ENCODE assay signal across 1 cellular context in the genomic region with DNA sequence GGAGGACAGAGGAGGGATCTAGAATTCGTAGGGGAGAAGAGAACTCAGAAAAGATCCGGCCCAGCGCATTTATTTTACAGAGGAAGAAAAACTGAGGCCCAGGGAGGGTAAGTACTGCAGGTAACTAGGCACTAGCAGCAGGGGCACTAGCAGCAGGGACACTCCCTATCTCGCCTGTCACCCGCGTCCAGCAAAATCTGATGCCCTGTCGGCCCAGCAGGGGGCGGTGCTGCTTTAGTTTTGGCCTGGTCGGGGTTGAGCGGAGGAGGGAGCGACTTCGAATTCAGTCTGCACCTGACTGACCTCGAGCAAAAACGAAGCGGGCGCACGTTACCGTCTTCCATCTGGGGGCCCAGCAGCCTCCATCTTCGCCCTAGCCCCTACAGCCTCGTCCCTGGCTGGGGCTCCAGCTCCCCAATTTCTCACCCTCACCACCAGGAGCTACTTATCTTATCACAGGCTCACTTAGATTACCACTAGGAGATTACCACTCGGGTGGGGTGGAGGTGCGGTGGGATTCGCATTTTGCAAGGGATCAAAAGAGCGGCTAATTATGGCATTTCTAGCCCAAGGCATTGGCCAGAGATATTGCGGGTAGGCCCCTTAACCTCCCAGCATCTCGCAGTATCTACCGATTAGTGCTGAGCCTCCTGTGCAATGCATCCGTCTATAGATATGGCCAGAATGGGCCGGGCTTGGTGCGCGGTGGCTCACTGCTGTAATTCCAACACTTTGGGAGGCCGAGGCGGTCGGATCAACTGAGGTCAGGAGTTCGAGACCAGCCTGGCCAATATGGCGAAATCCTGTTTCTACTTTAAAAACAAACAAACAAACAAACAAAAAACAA.
TF ChIP-seq lines count a peak whose summit lies in the region.

No MANE protein-coding gene starts in this region.

TF ChIP-seq in HepG2, 621 proteins besides CTCF, POLR2A, EP300 and RAD21 (continued from another document and continues in another):
- TF ChIP-seq ZNF101 (CRISPR knock-in tag; IDR thresholded peaks at IDR 0.05; ENCODE audit: borderline replicate concordance, low read depth) (no peak), ZFX (CRISPR knock-in tag; IDR thresholded peaks at IDR 0.05; ENCODE audit: low read depth) (peak; percentile 55; the same call in 1 of the 2 replicates), GFI1 (CRISPR knock-in tag; IDR thresholded peaks at IDR 0.05; ENCODE audit: borderline replicate concordance) (no peak), CSRNP2 (CRISPR knock-in tag; conservative IDR thresholded peaks at IDR 0.05; ENCODE audit: low read depth) (no peak), ZNF549 (CRISPR knock-in tag; IDR thresholded peaks at IDR 0.05) (no peak), ZNF431 (CRISPR knock-in tag; IDR thresholded peaks at IDR 0.05; ENCODE audit: borderline replicate concordance, low read depth) (0 out of 2 replicates have a peak, but pooled peaks have one; percentile 61), ZNF124 (CRISPR knock-in tag; IDR thresholded peaks at IDR 0.05) (no peak), USF2 (IDR thresholded peaks at IDR 0.05; ENCODE audit: low read depth, low read length) (no peak), USF2 (CRISPR knock-in tag; IDR thresholded peaks at IDR 0.05; ENCODE audit: borderline replicate concordance) (no peak), NFRKB (IDR thresholded peaks at IDR 0.05) (no peak), ZBTB44 (CRISPR knock-in tag; IDR thresholded peaks at IDR 0.05) (no peak), ZHX2 (IDR thresholded peaks at IDR 0.05; ENCODE audit: low read depth) (no peak; the same call in 1 of the 2 replicates), ZHX2 (CRISPR knock-in tag; IDR thresholded peaks at IDR 0.05; ENCODE audit: borderline replicate concordance) (no peak), SMAD3 (CRISPR knock-in tag; IDR thresholded peaks at IDR 0.05) (peak; percentile 56; the same call in 1 of the 2 replicates), ZNF678 (CRISPR knock-in tag; IDR thresholded peaks at IDR 0.05) (peak; percentile 67; the same call in 1 of the 2 replicates), ZKSCAN5 (CRISPR knock-in tag; IDR thresholded peaks at IDR 0.05) (no peak), HOXD1 (CRISPR knock-in tag; IDR thresholded peaks at IDR 0.05) (no peak), RBM39 (IDR thresholded peaks at IDR 0.05; ENCODE audit: low read depth, low read length, poor library complexity, severe bottlenecking) (no peak), MZF1 (CRISPR knock-in tag; IDR thresholded peaks at IDR 0.05; ENCODE audit: borderline replicate concordance) (0 out of 2 replicates have a peak, but pooled peaks have one; percentile 64), MTF1 (CRISPR knock-in tag; IDR thresholded peaks at IDR 0.05) (no peak), ZFAT (CRISPR knock-in tag; conservative IDR thresholded peaks at IDR 0.05) (no peak), CBX5 (CRISPR knock-in tag; IDR thresholded peaks at IDR 0.05; ENCODE audit: borderline replicate concordance) (peak; percentile 64; the same call in 1 of the 2 replicates), JARID2 (CRISPR knock-in tag; IDR thresholded peaks at IDR 0.05; ENCODE audit: insufficient replicate concordance) (no peak), ZBTB33 (CRISPR knock-in tag; IDR thresholded peaks at IDR 0.05) (peak; percentile 78; the same call in 1 of the 2 replicates), ISL2 (CRISPR knock-in tag; IDR thresholded peaks at IDR 0.05) (no peak), ZNF619 (CRISPR knock-in tag; IDR thresholded peaks at IDR 0.05) (no peak), ZFP36 (IDR thresholded peaks at IDR 0.05; ENCODE audit: borderline replicate concordance, low read depth, low read length, partially characterized antibody) (no peak), CEBPG (CRISPR knock-in tag; IDR thresholded peaks at IDR 0.05) (no peak), GTF2F1 (IDR thresholded peaks at IDR 0.05; ENCODE audit: low read length) (no peak), ZNF766 (CRISPR knock-in tag; IDR thresholded peaks at IDR 0.05; ENCODE audit: borderline replicate concordance) (no peak), ZFP62 (CRISPR knock-in tag; IDR thresholded peaks at IDR 0.05) (no peak), ZFP36L2 (CRISPR knock-in tag; IDR thresholded peaks at IDR 0.05) (no peak), ARNTL (CRISPR knock-in tag; IDR thresholded peaks at IDR 0.05) (peak; percentile 56; the same call in 1 of the 2 replicates), TFE3 (CRISPR knock-in tag; IDR thresholded peaks at IDR 0.05) (no peak), ZC3H4 (CRISPR knock-in tag; IDR thresholded peaks at IDR 0.05; ENCODE audit: borderline replicate concordance) (no peak)
- TF ChIP-seq, protein P1, sequence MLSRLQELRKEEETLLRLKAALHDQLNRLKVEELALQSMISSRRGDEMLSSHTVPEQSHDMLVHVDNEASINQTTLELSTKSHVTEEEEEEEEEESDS (CRISPR knock-in tag; IDR thresholded peaks at IDR 0.05; ENCODE audit: borderline replicate concordance) = no peak
- TF ChIP-seq, protein P2, sequence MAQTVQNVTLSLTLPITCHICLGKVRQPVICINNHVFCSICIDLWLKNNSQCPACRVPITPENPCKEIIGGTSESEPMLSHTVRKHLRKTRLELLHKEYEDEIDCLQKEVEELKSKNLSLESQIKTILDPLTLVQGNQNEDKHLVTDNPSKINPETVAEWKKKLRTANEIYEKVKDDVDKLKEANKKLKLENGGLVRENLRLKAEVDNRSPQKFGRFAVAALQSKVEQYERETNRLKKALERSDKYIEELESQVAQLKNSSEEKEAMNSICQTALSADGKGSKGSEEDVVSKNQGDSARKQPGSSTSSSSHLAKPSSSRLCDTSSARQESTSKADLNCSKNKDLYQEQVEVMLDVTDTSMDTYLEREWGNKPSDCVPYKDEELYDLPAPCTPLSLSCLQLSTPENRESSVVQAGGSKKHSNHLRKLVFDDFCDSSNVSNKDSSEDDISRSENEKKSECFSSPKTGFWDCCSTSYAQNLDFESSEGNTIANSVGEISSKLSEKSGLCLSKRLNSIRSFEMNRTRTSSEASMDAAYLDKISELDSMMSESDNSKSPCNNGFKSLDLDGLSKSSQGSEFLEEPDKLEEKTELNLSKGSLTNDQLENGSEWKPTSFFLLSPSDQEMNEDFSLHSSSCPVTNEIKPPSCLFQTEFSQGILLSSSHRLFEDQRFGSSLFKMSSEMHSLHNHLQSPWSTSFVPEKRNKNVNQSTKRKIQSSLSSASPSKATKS (CRISPR knock-in tag; IDR thresholded peaks at IDR 0.05) = no peak
- TF ChIP-seq, protein P3, sequence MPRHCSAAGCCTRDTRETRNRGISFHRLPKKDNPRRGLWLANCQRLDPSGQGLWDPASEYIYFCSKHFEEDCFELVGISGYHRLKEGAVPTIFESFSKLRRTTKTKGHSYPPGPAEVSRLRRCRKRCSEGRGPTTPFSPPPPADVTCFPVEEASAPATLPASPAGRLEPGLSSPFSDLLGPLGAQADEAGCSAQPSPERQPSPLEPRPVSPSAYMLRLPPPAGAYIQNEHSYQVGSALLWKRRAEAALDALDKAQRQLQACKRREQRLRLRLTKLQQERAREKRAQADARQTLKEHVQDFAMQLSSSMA (CRISPR knock-in tag; IDR thresholded peaks at IDR 0.05) = peak; percentile 71
